14 cellular contexts compared by ENCODE assay signal in the genomic region with DNA sequence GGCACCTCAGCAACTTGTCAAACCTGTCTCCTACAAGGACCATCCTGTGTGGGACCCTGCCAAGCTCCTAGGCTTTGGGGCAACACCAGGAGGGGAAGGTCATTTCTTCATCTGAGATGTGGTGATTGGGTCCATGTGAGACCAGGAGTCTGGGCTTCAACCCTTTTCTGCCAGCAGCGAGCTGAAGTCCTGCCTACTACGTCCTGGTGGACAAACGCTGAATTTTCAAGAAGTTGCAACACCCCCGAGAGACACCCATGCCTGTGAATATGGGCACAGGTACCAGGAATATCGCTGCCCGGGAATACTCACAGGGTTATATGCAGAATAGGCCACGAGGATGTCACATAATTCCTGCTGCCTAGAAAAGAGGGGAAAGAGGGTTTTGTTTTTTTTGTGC. TPM values are rescaled to one million over a fixed set of nuclear protein-coding genes. Genes with fewer than 3 reads are reported as not detected.
"Had no signal": no experiment of that assay in that cellular context is flagged by ENCODE, and none has a peak within 500 bp of the region (broad histone marks: within the 10 kb centered on the region; RNA-seq: fewer than 3 reads in every experiment).

No MANE protein-coding gene starts in this region.

RNA-seq across cellular contexts. Expression of gene TBC1D28, which starts 8.0 kb away (rescaled TPM):
- total RNA-seq: esophagus squamous epithelium, left cardiac atrium, left ventricle myocardium superior, lung microvascular endothelial cell, mucosa of gallbladder, osteocyte, posterior vena cava, right lobe of liver, skeletal muscle tissue, temporal lobe, tibial nerve, urinary bladder had no signal
- polyA plus RNA-seq: adipose tissue, keratinocyte, urinary bladder had no signal
